ENCODE assay signal across 11 cellular contexts in the genomic region with DNA sequence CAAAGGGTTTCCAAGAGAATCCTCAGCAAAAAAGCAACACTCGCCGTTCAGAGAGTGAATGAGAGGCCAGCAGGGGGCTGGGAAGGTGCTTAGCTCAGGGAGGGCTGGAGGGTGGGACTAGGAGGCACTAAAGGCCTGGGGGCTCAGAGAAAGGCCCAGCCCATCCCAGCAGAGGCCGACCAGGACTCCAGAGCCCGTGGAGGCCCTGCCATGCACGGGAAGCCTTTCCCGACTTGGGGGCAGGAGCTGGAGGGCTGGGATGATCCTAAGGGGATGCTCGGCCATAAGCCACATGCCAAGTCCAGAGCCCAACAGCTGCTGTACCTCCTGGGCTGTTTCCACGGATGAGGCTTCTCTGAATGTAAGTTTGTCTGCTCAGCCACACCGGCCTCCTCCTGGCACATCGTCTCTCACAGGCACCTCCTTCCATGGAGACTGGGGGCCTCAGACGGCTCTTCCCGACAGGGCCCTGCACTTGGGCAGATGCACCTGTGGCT. TPM values are rescaled to one million over a fixed set of nuclear protein-coding genes. Genes with fewer than 3 reads are reported as not detected.
DNase-seq lines count a peak whose midpoint lies in the region; FAIRE-seq and TF ChIP-seq lines count a peak whose summit lies in the region.
"Had no signal": no experiment of that assay in that cellular context is flagged by ENCODE, and none has a peak within 500 bp of the region (broad histone marks: within the 10 kb centered on the region; RNA-seq: fewer than 3 reads in every experiment).

No MANE protein-coding gene starts in this region.

- H3K9ac ChIP-seq in astrocyte (ENCODE audit: low read length) (peak overlapping the region; percentile 12), GM23248 (no peak overlapping the region)

- H3K4me1 ChIP-seq in astrocyte (ENCODE audit: insufficient read depth, low read length): peaks cover 64% of the 10 kb centered on the region
- H3K4me1 ChIP-seq in uterus: no peaks in the 10 kb centered on the region
- H3K4me1 ChIP-seq in GM23248 (ENCODE audit: insufficient read depth): peaks cover 40% of the 10 kb centered on the region

- H3K36me3 Mint-ChIP-seq in astrocyte (ENCODE audit: low read depth, unreplicated experiment): peaks cover 25% of the 10 kb centered on the region
- no peaks in the 10 kb centered on the region for H3K36me3 Mint-ChIP-seq in mesothelial cell of epicardium

- in situ Hi-C loops in GM23248 (cut with MboI) (no loop called here), G401 (cut with HindIII; ENCODE audit: low sequenced_read_pairs) (no loop called here)

- no peak for FAIRE-seq in astrocyte (lab: Jason Lieb, UNC)
- FAIRE-seq: GM12878 had no signal

- H3K27ac ChIP-seq in astrocyte (ENCODE audit: low read depth, low read length) (no peak overlapping the region), uterus (no peak overlapping the region), GM23248 (no peak overlapping the region)

- H3K79me2 ChIP-seq in astrocyte (ENCODE audit: insufficient read depth, low read length) (peaks cover 93% of the 10 kb centered on the region), GM23248 (ENCODE audit: insufficient read depth) (peaks cover 90% of the 10 kb centered on the region)

- H3K27me3 Mint-ChIP-seq in astrocyte (ENCODE audit: low read depth, unreplicated experiment) (no peaks in the 10 kb centered on the region), mesothelial cell of epicardium (ENCODE audit: low read depth) (peaks cover 2% of the 10 kb centered on the region)

- H3K4me2 ChIP-seq in astrocyte (ENCODE audit: low read length) (no peak overlapping the region), GM23248 (ENCODE audit: unreplicated experiment) (no peak overlapping the region)

- no peaks in the 10 kb centered on the region for H3K27me3 ChIP-seq in astrocyte (ENCODE audit: insufficient read depth, low read length)
- H3K27me3 ChIP-seq in uterus: no peaks in the 10 kb centered on the region
- H3K27me3 ChIP-seq in GM23248 (replicated peaks; ENCODE audit: insufficient read depth): no peaks in the 10 kb centered on the region

- H3K9me3 ChIP-seq in astrocyte (ENCODE audit: insufficient read depth, low read depth, low read length) (no peaks in the 10 kb centered on the region), uterus (no peaks in the 10 kb centered on the region), GM23248 (ENCODE audit: low read depth) (no peaks in the 10 kb centered on the region)

- TF ChIP-seq CTCF in astrocyte (IDR thresholded peaks at IDR 0.05; ENCODE audit: insufficient read depth, low read depth, low read length) (no peak), mesothelial cell of epicardium (IDR thresholded peaks at IDR 0.05; ENCODE audit: unreplicated experiment) (no peak), uterus (IDR thresholded peaks at IDR 0.05) (no peak)

- H3F3A ChIP-seq in GM23248 (ENCODE audit: insufficient read depth): peaks cover 24% of the 10 kb centered on the region

- H3K4me3 Mint-ChIP-seq in astrocyte (ENCODE audit: unreplicated experiment) (no peak overlapping the region), mesothelial cell of epicardium (no peak overlapping the region)

- H3K4me3 ChIP-seq in astrocyte (ENCODE audit: insufficient read depth, low read depth, low read length): no peak overlapping the region
- H3K4me3 ChIP-seq in uterus: no peak overlapping the region
- H3K4me3 ChIP-seq in GM23248: no peak overlapping the region
- H3K4me3 ChIP-seq: GM12878 had no signal

- peak; percentile 5 for DNase-seq in stimulated activated CD4-positive, alpha-beta T cell treated with anti-CD3 and anti-CD28 coated beads, Interleukin-15, amount 100 ng/mL, for 24 hours
- no peak for DNase-seq in stimulated activated CD4-positive, alpha-beta T cell treated with anti-CD3 and anti-CD28 coated beads, Interleukin-12 subunit alpha, Interleukin-12 subunit beta, amount 100 ng/mL, for 4 hours
- DNase-seq in astrocyte (ENCODE audit: low read depth): no peak
- DNase-seq in mesothelial cell of epicardium (ENCODE audit: low spot score in 2 of 2, unreplicated experiment in 2 of 2): no peak
- peak; percentile 8 to 11 for DNase-seq in uterus
- DNase-seq in GM23248: no peak
- no peak for DNase-seq in putamen (ENCODE audit: low spot score)
- no peak for DNase-seq in G401 (ENCODE audit: low spot score)
- DNase-seq: NCI-H187 treated with DMSO at 0.1 percent for 48 hours, SHP77 treated with DMSO at 0.1 percent for 48 hours had no signal

- H3K27ac Mint-ChIP-seq in astrocyte (ENCODE audit: unreplicated experiment): no peak overlapping the region
- peak overlapping the region; percentile 50 for H3K27ac Mint-ChIP-seq in mesothelial cell of epicardium

- H3K36me3 ChIP-seq in astrocyte (ENCODE audit: insufficient read depth, low read length) (peaks cover 7% of the 10 kb centered on the region), uterus (no peaks in the 10 kb centered on the region), GM23248 (ENCODE audit: low read depth) (no peaks in the 10 kb centered on the region)

- TF ChIP-seq POLR2A in uterus (IDR thresholded peaks at IDR 0.05): no peak

- WGBS in GM23248 (ENCODE audit: low coverage in 1 of 2, low lambda C conversion rate in 2 of 2, missing lambda C conversion rate in 2 of 2), 2 experiments: 81 to 82% methylated on average over 11 of the region's 12 CpGs

- H4K20me1 ChIP-seq in astrocyte (ENCODE audit: insufficient read depth, low read length) (peaks cover 59% of the 10 kb centered on the region), GM23248 (ENCODE audit: insufficient read depth) (no peaks in the 10 kb centered on the region)

- intact Hi-C loops in uterus (cut with DNase I; ENCODE audit: low total_unique reads): no loop called here

- H2AFZ ChIP-seq in astrocyte (ENCODE audit: low read depth, low read length) (no peak overlapping the region), GM23248 (no peak overlapping the region)

- no peaks in the 10 kb centered on the region for H3K9me2 ChIP-seq in GM23248 (ENCODE audit: insufficient read depth)

- H3K4me1 Mint-ChIP-seq in astrocyte (ENCODE audit: low read depth, unreplicated experiment) (peaks cover 68% of the 10 kb centered on the region), mesothelial cell of epicardium (peaks cover 27% of the 10 kb centered on the region)

- H3K9me3 Mint-ChIP-seq in astrocyte (ENCODE audit: unreplicated experiment) (no peaks in the 10 kb centered on the region), mesothelial cell of epicardium (no peaks in the 10 kb centered on the region)

RNA-seq across cellular contexts. Expression of a gene that starts 19.5 kb away (rescaled TPM):
- total RNA-seq in astrocyte (41.1 and 41.4 TPM in 2 replicates), mesothelial cell of epicardium (13.5 to 14.6 TPM (median 13.7 TPM) in 3 replicates), uterus (10 to 100 TPM in 3 of 4 donors, 1 to 10 TPM in 1; 8.5 to 31.6 (median 17.2) TPM)
- 36.7 and 46.2 TPM in 2 replicates for total RNA-seq in GM23248 (2014; rRNA removed; shearing (Covaris generic))
- 30.0 and 34.3 TPM in 2 replicates for polyA plus RNA-seq in GM23248 (2016; fragmentation: Nextera tagmentation; extraction: Ambion mirVana)
- total RNA-seq in G401 (2014; rRNA removed; shearing (Covaris generic)): 11.9 and 13.7 TPM in 2 replicates

Comparison
In these comparisons a context has a peak if more than half of its experiments do, and no peak if none do; other contexts are left out.
1. DNase-seq: peak in stimulated activated CD4-positive, alpha-beta T cell treated with anti-CD3 and anti-CD28 coated beads, Interleukin-15, amount 100 ng/mL, for 24 hours (single experiment) and uterus (2 of 2); none in stimulated activated CD4-positive, alpha-beta T cell treated with anti-CD3 and anti-CD28 coated beads, Interleukin-12 subunit alpha, Interleukin-12 subunit beta, amount 100 ng/mL, for 4 hours (single experiment), astrocyte (single experiment), mesothelial cell of epicardium (0 of 2), GM23248 (single experiment), putamen (single experiment) and G401 (single experiment).